Comparison of ENCODE assay signal across 6 cellular contexts in the genomic region with DNA sequence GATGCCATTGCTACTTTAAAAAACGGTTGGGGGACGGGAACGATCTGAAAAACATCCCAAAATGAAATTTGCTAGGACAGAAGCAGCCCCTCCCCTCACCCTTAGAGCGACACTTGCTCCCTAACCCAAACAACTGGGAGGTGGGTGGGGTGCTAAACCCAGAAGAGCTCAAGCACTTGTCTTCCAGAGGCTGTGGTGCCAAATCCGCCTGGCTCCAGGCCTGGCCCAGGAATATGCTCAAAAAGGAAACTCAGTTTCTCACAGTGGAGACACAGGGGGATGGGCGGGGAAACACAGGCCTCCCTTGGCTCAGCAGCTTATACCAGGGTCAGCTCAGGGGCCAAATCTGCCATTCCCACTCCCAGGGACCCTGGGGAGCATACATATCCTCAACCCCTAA.
DNase-seq lines count a peak whose midpoint lies in the region; ATAC-seq and TF ChIP-seq lines count a peak whose summit lies in the region.

No MANE protein-coding gene starts in this region.

- H3K27me3 ChIP-seq in mucosa of stomach (ENCODE audit: control insufficient read depth, insufficient read depth, low read length): no peaks in the 10 kb centered on the region

- no peaks in the 10 kb centered on the region for H3K36me3 ChIP-seq in mucosa of stomach (ENCODE audit: control insufficient read depth, insufficient read depth, low read length)

- H3K9me3 ChIP-seq in mucosa of stomach (ENCODE audit: control insufficient read depth, low read length): no peaks in the 10 kb centered on the region

- H3K4me1 ChIP-seq in mucosa of stomach (ENCODE audit: control insufficient read depth, insufficient read depth, low read length): peaks cover 45% of the 10 kb centered on the region

- no peak for TF ChIP-seq CTCF in GM12865 (IDR thresholded peaks at IDR 0.05; ENCODE audit: insufficient read depth, low read depth, low read length, missing control alignments)

- H3K4me3 ChIP-seq in GM12865 (ENCODE audit: low read depth, low read length) (peak overlapping the region; percentile 85), mucosa of stomach (ENCODE audit: low read length) (peak overlapping the region; percentile 60)

- no peak for ATAC-seq in HG03280 (IDR thresholded peaks at IDR 0.05; ENCODE audit: unreplicated experiment)

- H3K9ac ChIP-seq in mucosa of stomach (ENCODE audit: low read length): peak overlapping the region; percentile 60

- no peak for DNase-seq in GM12865 (ENCODE audit: low read depth)
- peak in 50 of 58 donors; percentile 20 to 80 (median 52) for DNase-seq in anterior cingulate cortex (lab: John Stamatoyannopoulos, UW)
- DNase-seq in NCI-H146 treated with DMSO at 0.1 percent for 48 hours (lab: John Stamatoyannopoulos, UW; ENCODE audit: unreplicated experiment): no peak
- DNase-seq in RKO (ENCODE audit: low spot score): no peak

Comparison
In these comparisons a context has a peak if more than half of its experiments do, and no peak if none do; other contexts are left out.
1. DNase-seq: peak in anterior cingulate cortex (50 of 58); none in GM12865 (single experiment), NCI-H146 treated with DMSO at 0.1 percent for 48 hours (single experiment) and RKO (single experiment).